In the genomic region with DNA sequence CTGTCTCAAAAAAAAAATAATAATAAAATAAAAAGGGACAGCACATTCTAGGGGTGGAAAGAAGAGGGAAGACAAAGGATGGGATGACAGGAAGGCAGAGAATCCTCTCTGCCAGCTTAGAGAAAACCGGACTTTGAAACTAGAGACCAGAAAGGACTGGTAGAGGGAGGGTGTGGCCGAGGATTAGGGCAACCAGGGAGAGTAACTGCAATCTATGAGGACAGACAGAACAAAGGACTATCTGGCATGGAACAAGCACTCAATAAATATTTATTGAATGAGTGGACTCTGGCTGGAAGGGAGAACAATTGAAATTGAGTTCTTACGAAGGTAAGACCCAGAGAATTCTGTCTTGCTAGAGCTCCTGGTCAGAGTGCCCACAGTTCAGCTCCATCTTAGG, we compare ENCODE assay signal across 8 cellular contexts. TPM values are rescaled to one million over a fixed set of nuclear protein-coding genes. Genes with fewer than 3 reads are reported as not detected.
DNase-seq lines count a peak whose midpoint lies in the region; ATAC-seq and TF ChIP-seq lines count a peak whose summit lies in the region.

No MANE protein-coding gene starts in this region.

- ATAC-seq in T-cell (replicated peaks in 1 of 4), result no peak
- ATAC-seq in HG03039 (IDR thresholded peaks at IDR 0.05; ENCODE audit: unreplicated experiment), result no peak
- ATAC-seq in HG02642 (IDR thresholded peaks at IDR 0.05; ENCODE audit: poor library complexity, unreplicated experiment), result no peak

- H3K4me3 ChIP-seq in H7 (ENCODE audit: insufficient read depth, low read depth, low read length), result peak overlapping the region; percentile 89
- peak overlapping the region; percentile 91 for H3K4me3 ChIP-seq in fibroblast of villous mesenchyme (ENCODE audit: low read depth, low read length)
- H3K4me3 ChIP-seq in skeletal muscle cell (ENCODE audit: low read depth, low read length), result peak overlapping the region; percentile 92

- H3K27ac Mint-ChIP-seq in T-cell, result peak overlapping the region in 1 of 2 donors; percentile 44

- peaks cover 28% of the 10 kb centered on the region for H3K36me3 ChIP-seq in H7 (replicated peaks; ENCODE audit: control insufficient read depth, insufficient read depth, low read length)

- CTCF ChIA-PET in T-cell (lab: Charles Lee), result interaction anchor here (1.7 to 4.2 kb wide), 3 partner anchors 9 to 18 kb away, joined by 4 to 49 read pairs (median 13); no protein-coding TSS in a partner anchor

- H3K9me3 Mint-ChIP-seq in T-cell, result no peaks in the 10 kb centered on the region

- no peaks in the 10 kb centered on the region for H3K27me3 ChIP-seq in H7 (ENCODE audit: control insufficient read depth, insufficient read depth, low read length)

- DNase-seq in H7 (no peak), T-cell (no peak), fibroblast of villous mesenchyme (ENCODE audit: low read depth) (no peak), skeletal muscle cell (ENCODE audit: low read depth) (no peak), superior temporal gyrus (ENCODE audit: extremely low spot score) (no peak)
- DNase-seq in activated CD8-positive, alpha-beta memory T cell treated with anti-CD3 and anti-CD28 coated beads, Interleukin-2, amount 50 U/mL, for 4 hours, result no peak

- POLR2A ChIA-PET in T-cell (lab: Charles Lee), result no interaction called here

- peaks cover 59 to 68% (median 65%) of the 10 kb centered on the region in 3 donors for H3K4me1 Mint-ChIP-seq in T-cell

- no peaks in the 10 kb centered on the region for H3K27me3 Mint-ChIP-seq in T-cell

- H3K36me3 Mint-ChIP-seq in T-cell, result peaks cover 34% of the 10 kb centered on the region

- TF ChIP-seq CTCF in fibroblast of villous mesenchyme (IDR thresholded peaks at IDR 0.05; ENCODE audit: insufficient read depth, low read depth, low read length), result no peak

- H3K4me3 Mint-ChIP-seq in T-cell, result peak overlapping the region in 2 of 3 donors; percentile 26 to 91

RNA-seq across cellular contexts. Expression of a gene that starts 2.4 kb away (rescaled TPM):
- 75.2 and 85.5 TPM in 2 replicates for total RNA-seq in H7 (2014; rRNA removed; shearing (Covaris generic))
- total RNA-seq in T-cell (10 to 100 TPM; 35.4 to 63.3 (median 60.1) TPM), fibroblast of villous mesenchyme (29.0 and 38.4 TPM in 2 replicates)

RNA-seq across cellular contexts. Expression of a gene that starts 2.5 kb away (rescaled TPM):
- 14.4 and 16.4 TPM in 2 replicates for total RNA-seq in H7 (2014; rRNA removed; shearing (Covaris generic))
- total RNA-seq in T-cell, result 10 to 100 TPM; 20.6 to 36.5 (median 33.5) TPM
- 14.8 and 17.7 TPM in 2 replicates for total RNA-seq in fibroblast of villous mesenchyme

RNA-seq across cellular contexts. Expression of a gene that starts 7.5 kb away (rescaled TPM):
- total RNA-seq in H7 (2014; rRNA removed; shearing (Covaris generic)), result not detected in 2 replicates
- total RNA-seq in T-cell, result 1 to 10 TPM in 3 of 5 donors, not detected in 2; 1.6 to 5.1 (median 1.6) TPM
- not detected in 2 replicates for total RNA-seq in fibroblast of villous mesenchyme

RNA-seq across cellular contexts. Expression of a gene that starts 14.1 kb away (rescaled TPM):
- 26.0 and 28.6 TPM in 2 replicates for total RNA-seq in H7 (2014; rRNA removed; shearing (Covaris generic))
- 10 to 100 TPM; 15.9 to 22.6 (median 19.3) TPM for total RNA-seq in T-cell
- 107 and 126 TPM in 2 replicates for total RNA-seq in fibroblast of villous mesenchyme

RNA-seq across cellular contexts. Expression of a gene that starts 14.6 kb away (rescaled TPM):
- 91.2 and 106 TPM in 2 replicates for total RNA-seq in H7 (2014; rRNA removed; shearing (Covaris generic))
- 100 to 1,000 TPM; 229 to 366 (median 294) TPM for total RNA-seq in T-cell
- 369 and 428 TPM in 2 replicates for total RNA-seq in fibroblast of villous mesenchyme
